8 cellular contexts compared by ENCODE assay signal in genomic region chr7:149194799-149195179, GRCh38. TPM values are rescaled to one million over a fixed set of nuclear protein-coding genes. Genes with fewer than 3 reads are reported as not detected.
A peak's percentile ranks its signal among the peaks of the same experiment; 100 is the strongest.
DNase-seq lines count a peak whose midpoint lies in the region; ATAC-seq and TF ChIP-seq lines count a peak whose summit lies in the region.

No MANE protein-coding gene starts in this region.

- peaks cover 20 to 40% (median 30%) of the 10 kb centered on the region in 10 experiments for H3K4me1 ChIP-seq in BLaER1 treated with 17β-estradiol and CSF1 and Interleukin-3, amounts not matched to agents 10 nM and 100 nM

- H3K36me3 ChIP-seq in BLaER1 treated with 17β-estradiol and CSF1 and Interleukin-3, amounts not matched to agents 10 nM and 100 nM = peaks cover 19 to 30% (median 22%) of the 10 kb centered on the region in 11 experiments
- peaks cover 11% of the 10 kb centered on the region for H3K36me3 ChIP-seq in MG63

- H3K4me3 ChIP-seq in BLaER1 treated with 17β-estradiol and CSF1 and Interleukin-3, amounts not matched to agents 10 nM and 100 nM = peak overlapping the region; percentile 73 to 100 (median 98)
- H3K4me3 ChIP-seq in MG63 (peak overlapping the region; percentile 75), coronary artery (peak overlapping the region; percentile 93)

- no peak overlapping the region for H3K27ac Mint-ChIP-seq in nephron progenitor cell

- H3K9ac ChIP-seq in BLaER1 treated with 17β-estradiol and CSF1 and Interleukin-3, amounts not matched to agents 10 nM and 100 nM = peak overlapping the region; percentile 90 to 100 (median 97)

- no peaks in the 10 kb centered on the region for H3K9me3 Mint-ChIP-seq in nephron progenitor cell

- peaks cover 26% of the 10 kb centered on the region for H3K36me3 Mint-ChIP-seq in nephron progenitor cell (ENCODE audit: low read depth)

- DNase-seq in MG63 = no peak
- DNase-seq in coronary artery (ENCODE audit: low spot score) = no peak
- no peak for DNase-seq in nephron progenitor cell
- no peak for DNase-seq in NCI-H82 (lab: John Stamatoyannopoulos, UW)
- no peak for DNase-seq in SIG-M5 (lab: John Stamatoyannopoulos, UW)

- no peaks in the 10 kb centered on the region for H3K27me3 ChIP-seq in BLaER1 treated with 17β-estradiol and CSF1 and Interleukin-3, amounts not matched to agents 10 nM and 100 nM
- no peaks in the 10 kb centered on the region for H3K27me3 ChIP-seq in MG63

- H3K4me2 ChIP-seq in BLaER1 treated with 17β-estradiol and CSF1 and Interleukin-3, amounts not matched to agents 10 nM and 100 nM = peak overlapping the region; percentile 88 to 99 (median 96)

- H4K20me1 ChIP-seq in BLaER1 treated with 17β-estradiol and CSF1 and Interleukin-3, amounts not matched to agents 10 nM and 100 nM = peaks cover 30 to 42% (median 36%) of the 10 kb centered on the region in 11 experiments; a peak in 21 of 22 replicates

- TF ChIP-seq CTCF in coronary artery (IDR thresholded peaks at IDR 0.05) = no peak
- TF ChIP-seq CTCF in nephron progenitor cell (IDR thresholded peaks at IDR 0.05) = no peak

- peaks cover 28% of the 10 kb centered on the region for H3K4me1 Mint-ChIP-seq in nephron progenitor cell

- ATAC-seq in HG03521 (IDR thresholded peaks at IDR 0.05; ENCODE audit: unreplicated experiment) = no peak
- ATAC-seq in HG03342 (IDR thresholded peaks at IDR 0.05; ENCODE audit: unreplicated experiment) = no peak

- peak overlapping the region; percentile 81 for H3K4me3 Mint-ChIP-seq in nephron progenitor cell

- peaks cover 5% of the 10 kb centered on the region for H3K27me3 Mint-ChIP-seq in nephron progenitor cell (ENCODE audit: low read depth, poor library complexity)

- no peaks in the 10 kb centered on the region for H3K9me3 ChIP-seq in BLaER1 treated with 17β-estradiol and CSF1 and Interleukin-3, amounts not matched to agents 10 nM and 100 nM (replicated peaks in 1 of 11)
- no peaks in the 10 kb centered on the region for H3K9me3 ChIP-seq in MG63

- H3K27ac ChIP-seq in BLaER1 treated with 17β-estradiol and CSF1 and Interleukin-3, amounts not matched to agents 10 nM and 100 nM = peak overlapping the region in 8 of 11 experiments; percentile 86 to 95 (median 92); a peak in 9 of 22 replicates
- H3K27ac ChIP-seq in coronary artery = peak overlapping the region; percentile 68 to 95

RNA-seq across cellular contexts. Expression of gene ZNF282, which starts 0.6 kb away (rescaled TPM):
- 9.1 and 10.8 TPM in 2 replicates for total RNA-seq in MG63 (2014; rRNA removed; shearing (Covaris generic); ENCODE audit: low replicate concordance)

RNA-seq across cellular contexts. Expression of gene ZNF212, which starts 44.7 kb away (rescaled TPM):
- total RNA-seq in MG63 (2014; rRNA removed; shearing (Covaris generic); ENCODE audit: low replicate concordance) = 4.3 and 8.0 TPM in 2 replicates

RNA-seq across cellular contexts. Expression of gene ZNF398, which starts 47.5 kb away (rescaled TPM):
- 2.2 and 2.6 TPM in 2 replicates for total RNA-seq in MG63 (2014; rRNA removed; shearing (Covaris generic); ENCODE audit: low replicate concordance)
